ENCODE assay signal across 1 cellular context in genomic region chr1:42777860-42778259, GRCh38.
TF ChIP-seq lines count a peak whose summit lies in the region.

No MANE protein-coding gene starts in this region.

TF ChIP-seq in HEK293, 187 proteins besides CTCF, POLR2A, EP300 and RAD21 (continued from another document):
- TF ChIP-seq ZBTB10 (tag by site-specific recombination; IDR thresholded peaks at IDR 0.05) (no peak), TSHZ1 (tag by site-specific recombination; IDR thresholded peaks at IDR 0.05; ENCODE audit: borderline replicate concordance) (no peak), ZNF132 (tag by site-specific recombination; IDR thresholded peaks at IDR 0.05; ENCODE audit: borderline replicate concordance) (no peak), HOXC10 (CRISPR knock-in tag; IDR thresholded peaks at IDR 0.05) (no peak)
